In the genomic region with DNA sequence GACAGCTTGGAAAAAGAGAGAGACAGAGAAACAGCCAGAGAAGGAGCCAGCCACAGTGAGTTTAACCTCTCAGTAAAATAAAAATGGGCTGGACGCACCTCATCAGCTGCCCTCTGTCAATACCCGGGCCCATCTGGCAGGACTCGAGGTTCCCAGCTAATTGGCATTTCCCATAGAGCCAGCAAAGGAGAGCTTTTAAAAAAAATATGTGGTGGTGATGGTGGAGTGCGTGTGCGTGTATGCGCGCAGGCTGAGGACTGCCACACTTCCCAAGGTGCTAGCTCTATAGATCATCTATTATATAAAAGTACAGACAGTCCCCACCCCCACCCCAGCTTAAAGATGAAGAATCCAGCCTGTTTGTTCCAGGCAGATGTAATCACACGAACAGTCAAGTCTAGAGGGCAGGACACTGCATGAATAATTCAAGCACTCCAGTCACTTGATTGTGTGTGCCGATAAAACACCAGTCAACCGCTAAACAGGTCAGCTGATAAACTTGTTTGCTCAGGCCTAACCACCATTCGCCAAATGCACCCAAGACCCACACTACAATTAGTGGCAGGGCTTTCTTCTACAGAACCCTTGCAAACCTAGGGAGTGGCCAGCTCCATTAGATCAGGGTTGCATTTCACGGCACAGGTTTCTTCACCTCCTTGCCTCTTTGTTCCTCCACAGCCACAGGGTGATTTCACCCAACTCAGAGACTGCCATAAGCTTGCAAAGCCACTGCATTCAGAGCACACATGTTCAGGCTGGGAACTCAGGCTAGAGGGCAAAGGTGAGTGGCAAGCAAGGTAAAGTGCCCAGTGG, we compare ENCODE assay signal across 8 cellular contexts. TPM values are rescaled to one million over a fixed set of nuclear protein-coding genes. Genes with fewer than 3 reads are reported as not detected.
A peak's percentile ranks its signal among the peaks of the same experiment; 100 is the strongest.
DNase-seq lines count a peak whose midpoint lies in the region; ATAC-seq and TF ChIP-seq lines count a peak whose summit lies in the region.

No MANE protein-coding gene starts in this region.

- no peak for DNase-seq in AG04450 (ENCODE audit: low read depth, low spot score)
- DNase-seq in NCI-H1092 (lab: John Stamatoyannopoulos, UW) = peak; percentile 65
- DNase-seq in WTC11 (ENCODE audit: low spot score) = no peak
- DNase-seq in left lobe of liver (ENCODE audit: low spot score) = peak; percentile 72
- no peak for DNase-seq in KG1 (lab: John Stamatoyannopoulos, UW)
- no peak for DNase-seq in NCI-H446 treated with DMSO at 0.1 percent for 48 hours (lab: John Stamatoyannopoulos, UW)
- DNase-seq in occipital lobe (lab: John Stamatoyannopoulos, UW) = no peak

- H3K27ac ChIP-seq in AG04450 (ENCODE audit: low read depth, low read length) = peak overlapping the region; percentile 61

- no peak overlapping the region for H3K27ac Mint-ChIP-seq in WTC11

- CTCF ChIA-PET in AG04450 (lab: Charles Lee) (interaction anchor here (0.6 to 2.1 kb wide), 3 partner anchors 396 to 605 kb away, joined by 3 to 11 read pairs (median 3); no protein-coding TSS in a partner anchor), WTC11 (lab: Charles Lee) (interaction anchor here (0.6 to 1.7 kb wide), 4 partner anchors 114 to 629 kb away, joined by 3 to 5 read pairs (median 4); no protein-coding TSS in a partner anchor)

- H3K4me3 ChIP-seq in AG04450 (ENCODE audit: low read depth, low read length) = peak overlapping the region; percentile 39

- peak overlapping the region; percentile 67 for H3K4me3 Mint-ChIP-seq in WTC11

- H3K9me3 Mint-ChIP-seq in WTC11 = no peaks in the 10 kb centered on the region

- H3K36me3 Mint-ChIP-seq in WTC11 = peaks cover 19% of the 10 kb centered on the region

- ATAC-seq in WTC11 = no peak
- ATAC-seq in left lobe of liver = peak; percentile 71
- ATAC-seq in GM18870 (IDR thresholded peaks at IDR 0.05; ENCODE audit: unreplicated experiment) = no peak

- POLR2A ChIA-PET in AG04450 (lab: Yijun Ruan, JAX) (no interaction called here), WTC11 (lab: Charles Lee) (interaction anchor here (1.5 kb wide), 1 partner anchor 12 kb away, joined by 5 read pairs; no protein-coding TSS in a partner anchor)

- no peaks in the 10 kb centered on the region; the same call in 1 of the 2 replicates for H3K9me3 ChIP-seq in AG04450 (ENCODE audit: control insufficient read depth, insufficient read depth, low read length)

- TF ChIP-seq CTCF in AG04450 (IDR thresholded peaks at IDR 0.05; ENCODE audit: low read depth, low read length) (no peak), WTC11 (IDR thresholded peaks at IDR 0.05) (no peak)

- peaks cover 79% of the 10 kb centered on the region for H3K4me1 Mint-ChIP-seq in WTC11

- peaks cover 19% of the 10 kb centered on the region for H3K27me3 Mint-ChIP-seq in WTC11 (ENCODE audit: low read depth)

- H3K27me3 ChIP-seq in AG04450 (ENCODE audit: control insufficient read depth, insufficient read depth, low read length) = no peaks in the 10 kb centered on the region

TF ChIP-seq in WTC11, 78 proteins besides CTCF, POLR2A, EP300 and RAD21:
- TF ChIP-seq NR1H2 (CRISPR knock-in tag; IDR thresholded peaks at IDR 0.05) = no peak

RNA-seq across cellular contexts. Expression of gene TLE3, which starts 5.9 kb away (rescaled TPM):
- polyA plus RNA-seq in AG04450 (2011; rRNA removed) = 7.5 and 10.8 TPM in 2 replicates
- polyA minus RNA-seq in AG04450 (2011; rRNA and poly(A)+ RNA removed) = 25.2 and 31.7 TPM in 2 replicates
- total RNA-seq in WTC11 (2021) = 66.8 to 78.7 TPM (median 68.0 TPM) in 3 replicates
- total RNA-seq in left lobe of liver = 7.0 TPM
- total RNA-seq in occipital lobe = 79.4 TPM

Comparison
In these comparisons a context has a peak if more than half of its experiments do, and no peak if none do; other contexts are left out.
1. DNase-seq: peak in NCI-H1092 (single experiment) and left lobe of liver (single experiment); none in AG04450 (single experiment), WTC11 (single experiment), KG1 (single experiment), NCI-H446 treated with DMSO at 0.1 percent for 48 hours (single experiment) and occipital lobe (single experiment).